8 cellular contexts compared by ENCODE assay signal in the genomic region with DNA sequence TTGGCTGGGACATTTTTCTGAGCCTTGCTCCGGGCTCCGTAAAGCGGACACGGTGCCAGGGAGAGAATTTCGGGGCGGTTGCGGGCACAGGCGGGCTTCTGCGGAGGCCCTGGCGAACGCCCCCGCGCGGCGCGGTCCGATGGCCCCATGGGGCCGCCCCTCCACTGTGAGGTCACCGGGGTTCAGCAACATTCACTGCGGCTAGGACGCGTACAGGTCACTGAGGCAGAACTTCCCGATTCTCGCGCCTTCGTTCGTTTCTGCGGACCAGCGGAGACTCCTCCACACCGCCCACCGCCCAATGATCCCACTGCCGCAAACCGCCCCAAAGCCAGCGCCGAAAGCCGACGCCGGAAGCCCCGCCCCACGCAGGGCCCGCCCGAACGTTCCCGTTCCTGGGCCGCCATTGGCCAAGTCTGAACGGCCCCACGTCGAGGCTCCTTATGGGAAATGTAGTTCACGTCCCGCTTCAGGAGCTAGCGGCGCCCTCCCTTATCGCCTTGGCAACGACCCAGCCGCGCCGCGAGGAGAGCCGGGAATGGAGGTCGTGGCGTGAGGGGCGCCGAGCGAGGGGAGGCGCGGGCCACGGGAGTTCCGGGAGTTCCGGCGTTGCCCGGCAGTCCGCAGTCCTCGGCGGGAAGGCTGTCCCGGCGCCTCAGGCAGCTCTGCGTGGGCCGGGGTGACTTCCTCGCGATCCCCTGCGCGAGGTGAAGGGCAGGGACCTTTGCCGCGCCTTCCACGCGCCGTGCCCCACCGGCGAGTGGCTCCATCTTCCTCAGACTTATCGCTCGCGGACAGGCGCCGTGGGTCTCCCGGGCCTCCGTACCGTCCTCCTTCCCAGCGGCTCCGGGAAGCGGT. TPM values are rescaled to one million over a fixed set of nuclear protein-coding genes. Genes with fewer than 3 reads are reported as not detected.
DNase-seq lines count a peak whose midpoint lies in the region; ATAC-seq and TF ChIP-seq lines count a peak whose summit lies in the region.

TSS of gene ZNF584 (plus strand) at position 498 of the 858 bp plus-strand sequence. CDS start 499 bp downstream, outside the sequence.

- H4K20me1 ChIP-seq in H9 (ENCODE audit: control insufficient read depth, insufficient read depth, insufficient read length), result peaks cover 3% of the 10 kb centered on the region

- H3K36me3 Mint-ChIP-seq in H9 (ENCODE audit: insufficient read depth in 1 of 3, low read depth in 3 of 3) (peaks cover 8 to 11% (median 9%) of the 10 kb centered on the region in 3 experiments; a peak in 6 of 7 replicates), nephron (ENCODE audit: low read depth) (peaks cover 29% of the 10 kb centered on the region)

- H3K4me1 Mint-ChIP-seq in H9, result peaks cover 19 to 23% of the 10 kb centered on the region in 2 experiments
- H3K4me1 Mint-ChIP-seq in nephron, result peaks cover 34% of the 10 kb centered on the region

- in situ Hi-C loops in G401 (cut with HindIII; ENCODE audit: low sequenced_read_pairs), result no loop called here

- H3K4me3 Mint-ChIP-seq in H9 (peak within 1 kb of the TSS; percentile 87 to 94), nephron (peak within 1 kb of the TSS; percentile 89 to 96 (median 90))

- no peak within 1 kb of the TSS for H2BK20ac ChIP-seq in H9 (ENCODE audit: low read depth, low read length, poor library complexity, severe bottlenecking)

- peak; percentile 96 for ATAC-seq in stimulated activated naive CD8-positive, alpha-beta T cell treated with anti-CD3 and anti-CD28 coated beads, Interleukin-15, Interleukin-2, amounts not matched to agents 100 U/mL and 50 U/mL, for 24 hours

- H4K91ac ChIP-seq in H9 (ENCODE audit: insufficient read length, low read depth, low read length), result no peak within 1 kb of the TSS

- no peaks in the 10 kb centered on the region for H3K79me2 ChIP-seq in H9 (ENCODE audit: insufficient read depth, low read length)

- H2AK5ac ChIP-seq in H9 (ENCODE audit: insufficient read length, low read length), result no peak within 1 kb of the TSS

- TF ChIP-seq POLR2A in Raji (IDR thresholded peaks at IDR 0.05; ENCODE audit: insufficient read depth, low read depth, low read length), result peak; percentile 98

- H2BK15ac ChIP-seq in H9 (ENCODE audit: low read depth, low read length), result no peak within 1 kb of the TSS

- DNase-seq in G401 (ENCODE audit: low spot score) (peak; percentile 98), H9 (peak; percentile 96), M059J (ENCODE audit: low read depth) (peak; percentile 94), fibroblast of the aortic adventitia (ENCODE audit: low read depth) (peak; percentile 92)
- DNase-seq in activated effector memory CD4-positive, alpha-beta T cell treated with anti-CD3 and anti-CD28 coated beads, Interleukin-2, amount 50 U/mL, for 16 hours, result peak; percentile 98
- DNase-seq in stimulated activated naive CD8-positive, alpha-beta T cell treated with anti-CD3 and anti-CD28 coated beads, Interleukin-15, Interleukin-2, amounts not matched to agents 100 U/mL and 50 U/mL, for 24 hours, result peak; percentile 96

- H3K27ac Mint-ChIP-seq in H9 (peak within 1 kb of the TSS; percentile 70 to 96 (median 94); a peak in 4 of 7 replicates), nephron (peak within 1 kb of the TSS; percentile 85 to 97 (median 95))

- peaks cover 10 to 13% of the 10 kb centered on the region in 2 experiments; a peak in 4 of 5 replicates for H3K9me3 Mint-ChIP-seq in H9
- H3K9me3 Mint-ChIP-seq in nephron, result no peaks in the 10 kb centered on the region

- H3K23ac ChIP-seq in H9 (ENCODE audit: insufficient read length, low read depth, low read length), result no peak within 1 kb of the TSS

- H3K4ac ChIP-seq in H9 (ENCODE audit: low read depth, low read length), result no peak within 1 kb of the TSS

- H3K27me3 ChIP-seq in H9 (ENCODE audit: insufficient read depth, low read length), result no peaks in the 10 kb centered on the region; the same call in 1 of the 2 replicates

- no peak within 1 kb of the TSS for H3K27ac ChIP-seq in H9 (ENCODE audit: insufficient read length, low read depth, low read length)

- no peak within 1 kb of the TSS for H2BK120ac ChIP-seq in H9 (ENCODE audit: low read depth, low read length, poor library complexity, severe bottlenecking)

- no peak for TF ChIP-seq CTCF in H9 (conservative IDR thresholded peaks at IDR 0.05)
- TF ChIP-seq CTCF in fibroblast of the aortic adventitia (IDR thresholded peaks at IDR 0.05; ENCODE audit: insufficient read depth, low read length), result peak; percentile 1
- TF ChIP-seq CTCF in nephron (IDR thresholded peaks at IDR 0.05; ENCODE audit: unreplicated experiment in 3 of 3), result no peak

- no peaks in the 10 kb centered on the region for H3K9me3 ChIP-seq in H9 (ENCODE audit: control insufficient read depth, low read depth, low read length)

- H3K4me3 ChIP-seq in fibroblast of the aortic adventitia (ENCODE audit: low read depth, low read length), result peak within 1 kb of the TSS; percentile 95

- H4K5ac ChIP-seq in H9 (ENCODE audit: insufficient read length, low read depth, low read length), result no peak within 1 kb of the TSS

- no peak within 1 kb of the TSS for H3K56ac ChIP-seq in H9 (ENCODE audit: insufficient read length, low read depth, low read length)

- no peak within 1 kb of the TSS for H2BK5ac ChIP-seq in H9 (ENCODE audit: insufficient read length, low read length)

- H3K4me2 ChIP-seq in H9 (ENCODE audit: insufficient read depth, insufficient read length, low read length), result peak within 1 kb of the TSS; percentile 87

- peak within 1 kb of the TSS; percentile 75 for H3K14ac ChIP-seq in H9 (ENCODE audit: insufficient read depth, low read length)

- H3K23me2 ChIP-seq in H9 (ENCODE audit: insufficient read length, low read depth, low read length, poor library complexity, severe bottlenecking), result peaks cover 15% of the 10 kb centered on the region

- H3K27me3 Mint-ChIP-seq in H9 (ENCODE audit: low read depth) (peaks cover 13% of the 10 kb centered on the region), nephron (ENCODE audit: low read depth) (no peaks in the 10 kb centered on the region)

- H2BK12ac ChIP-seq in H9 (ENCODE audit: insufficient read length, low read depth, low read length), result no peak within 1 kb of the TSS

- no peak within 1 kb of the TSS for H2AFZ ChIP-seq in H9 (ENCODE audit: low read length)

- H3K18ac ChIP-seq in H9 (ENCODE audit: insufficient read length, low read depth, low read length), result peak within 1 kb of the TSS; percentile 52

- no peak within 1 kb of the TSS for H3T11ph ChIP-seq in H9 (ENCODE audit: low read length)

- peaks cover 5% of the 10 kb centered on the region; the same call in 1 of the 2 replicates for H3K4me1 ChIP-seq in H9 (ENCODE audit: insufficient read depth, low read length)

- H3K9ac ChIP-seq in H9 (ENCODE audit: extremely low read depth, insufficient read length, low read length), result peak within 1 kb of the TSS; percentile 84

- no CpG with 5 or more reads among the region's 100 CpGs for WGBS in H9 (ENCODE audit: extremely low coverage, insufficient read length, low lambda C conversion rate)

- no peaks in the 10 kb centered on the region for H3K79me1 ChIP-seq in H9 (ENCODE audit: insufficient read depth, low read depth, low read length, poor library complexity, severe bottlenecking)

- no peak within 1 kb of the TSS for H4K8ac ChIP-seq in H9 (replicated peaks; ENCODE audit: insufficient read length, low read depth, low read length)

RNA-seq across cellular contexts. Expression of gene ZNF584, which starts in this region (rescaled TPM):
- total RNA-seq in G401 (2014; rRNA removed; shearing (Covaris generic)), result 25.8 and 60.2 TPM in 2 replicates
- 6.5 and 7.4 TPM in 2 replicates for total RNA-seq in H9 (2021)
- total RNA-seq in M059J (2014; rRNA removed; shearing (Covaris generic)), result 11.6 and 14.2 TPM in 2 replicates
- total RNA-seq in fibroblast of the aortic adventitia (ENCODE audit: low replicate concordance), result 14.4 and 17.1 TPM in 2 replicates
